Comparison of ENCODE assay signal across 8 cellular contexts in genomic region chr7:150368098-150368883, GRCh38.
DNase-seq lines count a peak whose midpoint lies in the region; ATAC-seq and TF ChIP-seq lines count a peak whose summit lies in the region.

Gene REPIN1 (plus strand): TSS chr7:150368822. CDS start chr7:150369712, 890 bp downstream.

- POLR2A ChIA-PET in AG04449 (lab: Yijun Ruan, JAX) = interaction anchor here (1.4 to 2.3 kb wide), 3 partner anchors 10 to 38 kb away, joined by 4 to 12 read pairs (median 10); a partner anchor contains a TSS

- H3K27me3 ChIP-seq in layer of hippocampus (ENCODE audit: control insufficient read depth, insufficient read depth, low read length) = no peaks in the 10 kb centered on the region

- H3K27ac ChIP-seq in cingulate gyrus (ENCODE audit: low read depth, low read length) = peak within 1 kb of the TSS; percentile 88
- peak within 1 kb of the TSS; percentile 92 for H3K27ac ChIP-seq in layer of hippocampus (ENCODE audit: low read depth, low read length)

- no peak for TF ChIP-seq CTCF in AG04449 (IDR thresholded peaks at IDR 0.05; ENCODE audit: insufficient read depth, low read length, missing control alignments)

- ATAC-seq in GM18909 (IDR thresholded peaks at IDR 0.05; ENCODE audit: poor library complexity, unreplicated experiment) (peak; percentile 69), HG03139 (IDR thresholded peaks at IDR 0.05; ENCODE audit: unreplicated experiment) (peak; percentile 45)

- peak within 1 kb of the TSS; percentile 89 for H3K4me3 ChIP-seq in AG04449 (ENCODE audit: low read depth, low read length)

- DNase-seq in AG04449 (ENCODE audit: low read depth, low spot score) (no peak), NCI-H510A (lab: John Stamatoyannopoulos, UW) (peak; percentile 61)
- peak; percentile 75 to 82 for DNase-seq in activated CD4-positive, alpha-beta T cell treated with anti-CD3 and anti-CD28 coated beads for 4 hours
- DNase-seq in stimulated activated CD4-positive, alpha-beta T cell treated with anti-CD3 and anti-CD28 coated beads, Interleukin-1b, Interleukin-23, amount 100 ng/mL, for 24 hours (ENCODE audit: low read depth in 4 of 4, low spot score in 1 of 4) = peak; percentile 51 to 78 (median 65)

- CTCF ChIA-PET in AG04449 (lab: Yijun Ruan, JAX) = interaction anchor here (2.4 to 4.9 kb wide), 3 partner anchors 10 to 35 kb away, joined by 15 to 37 read pairs (median 28); a partner anchor contains a TSS
